In genomic region chr3:76474632-76475031, GRCh38 we compare ENCODE assay signal across 25 cellular contexts.
"Had no signal": no experiment of that assay in that cellular context is flagged by ENCODE, and none has a peak within 500 bp of the region (broad histone marks: within the 10 kb centered on the region; RNA-seq: fewer than 3 reads in every experiment).

No MANE protein-coding gene starts in this region.

- H3K36me3 ChIP-seq: colonic mucosa, gastrocnemius medialis, left lung, neural progenitor cell, prostate gland, right atrium auricular region, stomach, thyroid gland had no signal

- H3K27ac ChIP-seq: colonic mucosa, epithelial cell of prostate, gastrocnemius medialis, left lung, neural progenitor cell, prostate gland, right atrium auricular region, stomach, thyroid gland had no signal

- ATAC-seq: esophagus mucosa; gastrocnemius medialis; left cardiac atrium; left lung; naive thymus-derived CD4-positive, alpha-beta T cell; sciatic nerve; stimulated activated effector memory CD8-positive, alpha-beta T cell treated with anti-CD3 and anti-CD28 coated beads, Interleukin-12 subunit alpha, Interleukin-12 subunit beta, amount 100 ng/mL, for 72 hours had no signal

- H3K4me3 ChIP-seq: colonic mucosa, gastrocnemius medialis, left lung, neural progenitor cell, prostate gland, right atrium auricular region, stomach, thyroid gland had no signal

- H3K27me3 ChIP-seq: colonic mucosa, gastrocnemius medialis, left lung, neural progenitor cell, right atrium auricular region, stomach, thyroid gland had no signal

- H3K9me3 ChIP-seq: colonic mucosa, gastrocnemius medialis, left lung, prostate gland, right atrium auricular region, thyroid gland had no signal

- H2AFZ ChIP-seq: neural progenitor cell had no signal

- DNase-seq: colonic mucosa; effector CD8-positive, alpha-beta T cell; endodermal cell; foreskin fibroblast; gastrocnemius medialis; head of caudate nucleus; left cardiac atrium; left lung; mesenchymal stem cell; midbrain; naive thymus-derived CD4-positive, alpha-beta T cell; nucleus accumbens; stimulated activated CD4-positive, alpha-beta T cell treated with anti-CD3 and anti-CD28 coated beads, Interleukin-2, amount 100 ng/mL, for 24 hours; stimulated activated CD4-positive, alpha-beta T cell treated with anti-CD3 and anti-CD28 coated beads, Interleukin-4, amount 100 ng/mL, for 24 hours; stimulated activated naive CD4-positive, alpha-beta T cell treated with Interleukin-2 at 50 U/mL for 16 hours; stomach; thyroid gland had no signal

- H3K4me2 ChIP-seq: neural progenitor cell had no signal

- H3K9ac ChIP-seq: neural progenitor cell had no signal

- H3K4me1 ChIP-seq: colonic mucosa, gastrocnemius medialis, left lung, neural progenitor cell, prostate gland, right atrium auricular region, stomach, thyroid gland had no signal

- FAIRE-seq: keratinocyte had no signal
